Comparison of ENCODE assay signal across 8 cellular contexts in the genomic region with DNA sequence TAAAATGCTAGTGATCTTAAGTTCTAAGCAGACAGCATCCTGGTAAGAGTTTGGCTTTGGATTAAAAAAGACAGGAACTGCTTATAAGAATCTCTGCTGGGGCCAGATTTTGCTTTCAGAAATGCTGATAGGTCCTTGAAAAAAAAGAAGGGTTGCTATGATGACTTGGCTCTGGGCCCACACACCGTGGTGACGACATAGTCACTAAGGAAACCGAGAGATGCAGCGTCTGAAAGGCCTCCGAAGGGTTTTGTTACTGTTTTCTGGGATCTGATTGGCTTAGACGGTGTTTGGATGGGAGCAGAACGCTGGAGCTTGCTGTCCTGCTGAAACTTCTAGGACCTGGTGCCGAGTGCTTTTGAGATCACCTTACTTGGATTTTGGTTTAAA. TPM values are rescaled to one million over a fixed set of nuclear protein-coding genes. Genes with fewer than 3 reads are reported as not detected.
DNase-seq lines count a peak whose midpoint lies in the region.

No MANE protein-coding gene starts in this region.

- CTCF ChIA-PET in CD8-positive, alpha-beta memory T cell (lab: Charles Lee) = interaction anchor here (0.9 kb wide), 1 partner anchor 8 kb away, joined by 3 read pairs; no protein-coding TSS in a partner anchor

- H3K9me3 ChIP-seq in CD8-positive, alpha-beta memory T cell (ENCODE audit: low read length) = no peaks in the 10 kb centered on the region
- no peaks in the 10 kb centered on the region for H3K9me3 ChIP-seq in effector memory CD4-positive, alpha-beta T cell (ENCODE audit: control insufficient read depth, low read length)
- no peaks in the 10 kb centered on the region for H3K9me3 ChIP-seq in mucosa of rectum (ENCODE audit: control insufficient read depth in 2 of 2, low read length in 2 of 2)

- H3K36me3 Mint-ChIP-seq in CD8-positive, alpha-beta memory T cell = peaks cover 0 to 41% (median 0%) of the 10 kb centered on the region in 3 donors

- H3K36me3 ChIP-seq in CD8-positive, alpha-beta memory T cell (ENCODE audit: insufficient read depth, low read length) = peaks cover 10% of the 10 kb centered on the region
- H3K36me3 ChIP-seq in effector memory CD4-positive, alpha-beta T cell (ENCODE audit: control insufficient read depth, insufficient read depth, low read length) = peaks cover 11% of the 10 kb centered on the region
- H3K36me3 ChIP-seq in mucosa of rectum (ENCODE audit: control insufficient read depth in 2 of 2, insufficient read depth in 2 of 2, low read length in 2 of 2) = peaks cover 10 to 18% of the 10 kb centered on the region in 2 donors

- peak overlapping the region; percentile 27 to 48 for H3K9ac ChIP-seq in mucosa of rectum (ENCODE audit: low read depth in 1 of 2, low read length in 2 of 2)

- no peaks in the 10 kb centered on the region for H3K27me3 ChIP-seq in CD8-positive, alpha-beta memory T cell (ENCODE audit: insufficient read depth, low read length, poor library complexity, severe bottlenecking)
- no peaks in the 10 kb centered on the region for H3K27me3 ChIP-seq in effector memory CD4-positive, alpha-beta T cell (replicated peaks; ENCODE audit: control insufficient read depth, insufficient read depth, low read length, poor library complexity, severe bottlenecking)
- no peaks in the 10 kb centered on the region for H3K27me3 ChIP-seq in mucosa of rectum (ENCODE audit: control insufficient read depth in 2 of 2, insufficient read depth in 2 of 2, low read length in 2 of 2)

- peak overlapping the region; percentile 74 to 90 (median 83) for H3K4me3 Mint-ChIP-seq in CD8-positive, alpha-beta memory T cell

- peaks cover 59% of the 10 kb centered on the region for H3K4me1 ChIP-seq in CD8-positive, alpha-beta memory T cell (ENCODE audit: insufficient read depth, low read length)
- peaks cover 26% of the 10 kb centered on the region for H3K4me1 ChIP-seq in effector memory CD4-positive, alpha-beta T cell (ENCODE audit: control insufficient read depth, insufficient read depth, low read length, poor library complexity, severe bottlenecking)
- H3K4me1 ChIP-seq in mucosa of rectum (ENCODE audit: control insufficient read depth in 2 of 2, insufficient read depth in 2 of 2, low read length in 2 of 2) = peaks cover 19 to 35% of the 10 kb centered on the region in 2 donors

- H3K27ac ChIP-seq in CD8-positive, alpha-beta memory T cell (ENCODE audit: low read depth, low read length) = peak overlapping the region; percentile 98
- peak overlapping the region; percentile 99 for H3K27ac ChIP-seq in effector memory CD4-positive, alpha-beta T cell (ENCODE audit: insufficient read depth, low read length, poor library complexity, severe bottlenecking)
- H3K27ac ChIP-seq in mucosa of rectum (ENCODE audit: low read depth in 2 of 2, low read length in 2 of 2) = peak overlapping the region; percentile 79 to 87

- POLR2A ChIA-PET in CD8-positive, alpha-beta memory T cell (lab: Charles Lee) = no interaction called here

- peaks cover 44 to 93% (median 80%) of the 10 kb centered on the region in 3 donors for H3K4me1 Mint-ChIP-seq in CD8-positive, alpha-beta memory T cell

- no peaks in the 10 kb centered on the region for H3K27me3 Mint-ChIP-seq in CD8-positive, alpha-beta memory T cell

- peak; percentile 78 to 96 (median 94) for DNase-seq in CD8-positive, alpha-beta memory T cell
- DNase-seq in GOT3 (lab: John Stamatoyannopoulos, UW) (peak; percentile 52), NCI-H2196 treated with DMSO at 0.1 percent for 48 hours (lab: John Stamatoyannopoulos, UW; ENCODE audit: unreplicated experiment) (peak; percentile 94), GDM1 (lab: John Stamatoyannopoulos, UW) (no peak)
- peak; percentile 88 for DNase-seq in activated CD8-positive, alpha-beta memory T cell treated with anti-CD3 and anti-CD28 coated beads for 24 hours
- peak; percentile 81 to 89 (median 86) for DNase-seq in effector memory CD4-positive, alpha-beta T cell
- peak; percentile 56 to 77 for DNase-seq in stimulated activated CD8-positive, alpha-beta memory T cell treated with anti-CD3 and anti-CD28 coated beads, Interleukin-2, amount 100 ng/mL, for 48 hours (ENCODE audit: low read depth in 2 of 2)

- peak overlapping the region; percentile 51 for H3K4me3 ChIP-seq in CD8-positive, alpha-beta memory T cell (ENCODE audit: low read length)
- H3K4me3 ChIP-seq in effector memory CD4-positive, alpha-beta T cell (ENCODE audit: insufficient read depth, low read depth, low read length, poor library complexity, severe bottlenecking) = peak overlapping the region; percentile 40
- H3K4me3 ChIP-seq in mucosa of rectum (ENCODE audit: low read length in 2 of 2) = peak overlapping the region in 1 of 2 donors; percentile 10

- no peaks in the 10 kb centered on the region for H3K9me3 Mint-ChIP-seq in CD8-positive, alpha-beta memory T cell

- H3K27ac Mint-ChIP-seq in CD8-positive, alpha-beta memory T cell = peak overlapping the region; percentile 97 to 100 (median 100)

RNA-seq across cellular contexts. Expression of a gene that starts 8.4 kb away (rescaled TPM):
- total RNA-seq in CD8-positive, alpha-beta memory T cell = 10 to 100 TPM; 28.1 to 28.4 TPM
- 27.8 TPM for polyA plus RNA-seq in CD8-positive, alpha-beta memory T cell

RNA-seq across cellular contexts. Expression of a gene that starts 33.4 kb away (rescaled TPM):
- total RNA-seq in CD8-positive, alpha-beta memory T cell = not detected
- polyA plus RNA-seq in CD8-positive, alpha-beta memory T cell = not detected
